Comparison of ENCODE assay signal across 17 cellular contexts in the genomic region with DNA sequence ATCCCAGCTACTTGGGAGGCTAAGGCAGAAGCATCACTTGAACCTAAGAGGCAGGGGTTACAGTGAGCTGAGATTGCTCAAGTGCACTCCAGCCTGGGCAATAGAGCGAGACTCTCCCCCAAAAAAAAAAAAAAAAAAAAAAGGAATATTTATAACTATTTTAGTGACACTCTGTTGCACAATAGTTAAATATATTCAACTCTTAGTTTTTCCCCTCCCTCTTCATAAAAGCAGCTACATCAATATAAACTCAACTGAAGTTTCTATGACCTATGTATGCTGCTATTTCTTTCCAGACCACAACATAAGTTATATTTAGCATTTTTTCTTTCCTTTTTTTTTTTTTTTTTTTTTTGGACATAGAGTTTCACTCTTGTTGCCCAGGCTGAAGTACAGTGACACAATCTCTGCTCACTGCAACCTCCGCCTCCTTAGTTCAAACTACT. TPM values are rescaled to one million over a fixed set of nuclear protein-coding genes. Genes with fewer than 3 reads are reported as not detected.
A peak's percentile ranks its signal among the peaks of the same experiment; 100 is the strongest.
DNase-seq lines count a peak whose midpoint lies in the region; ATAC-seq and TF ChIP-seq lines count a peak whose summit lies in the region.
"Had no signal": no experiment of that assay in that cellular context is flagged by ENCODE, and none has a peak within 500 bp of the region (broad histone marks: within the 10 kb centered on the region; RNA-seq: fewer than 3 reads in every experiment).

No MANE protein-coding gene starts in this region.

- no peak overlapping the region for H2BK120ac ChIP-seq in trophoblast cell (ENCODE audit: insufficient read depth, low read length, poor library complexity)

- ATAC-seq in GM18502 (IDR thresholded peaks at IDR 0.05; ENCODE audit: poor library complexity, unreplicated experiment), result no peak
- ATAC-seq: activated CD8-positive, alpha-beta memory T cell treated with anti-CD3 and anti-CD28 coated beads, Interleukin-2, amount 10 ng/mL, durations not matched to agents 7 days and 5 days had no signal

- DNase-seq in LHCN-M2 (ENCODE audit: low read depth) (peak; percentile 74), dedifferentiated amniotic fluid mesenchymal stem cell (ENCODE audit: extremely low spot score) (peak; percentile 74), trophoblast cell (no peak), DMS153 (lab: John Stamatoyannopoulos, UW) (no peak), NCI-H748 treated with DMSO at 0.1 percent for 48 hours (lab: John Stamatoyannopoulos, UW) (no peak), vagina (ENCODE audit: extremely low spot score in 2 of 2) (no peak)
- DNase-seq: activated CD8-positive, alpha-beta memory T cell treated with anti-CD3 and anti-CD28 coated beads, Interleukin-2, amount 10 ng/mL, durations not matched to agents 7 days and 5 days; activated naive CD8-positive, alpha-beta T cell treated with anti-CD3 and anti-CD28 coated beads for 36 hours; NCI-H146; NCI-H524; stimulated activated CD4-positive, alpha-beta T cell treated with anti-CD3 and anti-CD28 coated beads, Interleukin-4, amount 100 ng/mL, for 24 hours; stimulated activated naive CD4-positive, alpha-beta T cell treated with Interleukin-2 at 50 U/mL for 16 hours had no signal

- peak overlapping the region in 2 of 10 experiments; percentile 23 to 28; a peak in 2 of 20 replicates for H3K4me3 ChIP-seq in BLaER1 treated with 17β-estradiol and CSF1 and Interleukin-3, amounts not matched to agents 10 nM and 100 nM
- H3K4me3 ChIP-seq in trophoblast cell (ENCODE audit: low read depth, low read length) (no peak overlapping the region), vagina (no peak overlapping the region)

- H3K27me3 ChIP-seq in BLaER1 treated with 17β-estradiol and CSF1 and Interleukin-3, amounts not matched to agents 10 nM and 100 nM, result no peaks in the 10 kb centered on the region
- H3K27me3 ChIP-seq in trophoblast cell (ENCODE audit: insufficient read depth, low read length), result no peaks in the 10 kb centered on the region
- H3K27me3 ChIP-seq in vagina, result no peaks in the 10 kb centered on the region

- no peak for TF ChIP-seq POLR2A in vagina (IDR thresholded peaks at IDR 0.05)

- H4K8ac ChIP-seq in trophoblast cell (ENCODE audit: low read depth, low read length), result no peak overlapping the region

- peaks cover 62 to 86% (median 74%) of the 10 kb centered on the region in 10 experiments for H3K4me1 ChIP-seq in BLaER1 treated with 17β-estradiol and CSF1 and Interleukin-3, amounts not matched to agents 10 nM and 100 nM
- H3K4me1 ChIP-seq in trophoblast cell (ENCODE audit: control insufficient read depth in 1 of 2, insufficient read depth in 2 of 2, low read length in 2 of 2) (no peaks in the 10 kb centered on the region), vagina (peaks cover 77% of the 10 kb centered on the region)

- no peak overlapping the region for H2BK12ac ChIP-seq in trophoblast cell (ENCODE audit: low read length)

- peak overlapping the region; percentile 60 to 77 (median 74) for H3K4me2 ChIP-seq in BLaER1 treated with 17β-estradiol and CSF1 and Interleukin-3, amounts not matched to agents 10 nM and 100 nM
- no peak overlapping the region for H3K4me2 ChIP-seq in trophoblast cell (ENCODE audit: low read length)

- no peak overlapping the region for H3K23ac ChIP-seq in trophoblast cell (ENCODE audit: low read length)

- no peak overlapping the region for H4K12ac ChIP-seq in trophoblast cell (ENCODE audit: low read depth, low read length)

- peaks cover 19% of the 10 kb centered on the region for H3K79me2 ChIP-seq in trophoblast cell (ENCODE audit: control insufficient read depth, insufficient read depth, low read length, poor library complexity)

- no peak overlapping the region for H3K14ac ChIP-seq in trophoblast cell (ENCODE audit: low read length)

- H3K9ac ChIP-seq in BLaER1 treated with 17β-estradiol and CSF1 and Interleukin-3, amounts not matched to agents 10 nM and 100 nM, result peak overlapping the region; percentile 29 to 71 (median 58); a peak in 17 of 22 replicates
- no peak overlapping the region for H3K9ac ChIP-seq in trophoblast cell (ENCODE audit: low read length)

- peak overlapping the region; percentile 39 to 83 (median 78); a peak in 21 of 22 replicates for H3K27ac ChIP-seq in BLaER1 treated with 17β-estradiol and CSF1 and Interleukin-3, amounts not matched to agents 10 nM and 100 nM
- H3K27ac ChIP-seq in trophoblast cell (ENCODE audit: low read depth, low read length), result no peak overlapping the region
- no peak overlapping the region for H3K27ac ChIP-seq in vagina

- H3K18ac ChIP-seq in trophoblast cell (ENCODE audit: low read length), result no peak overlapping the region

- H4K91ac ChIP-seq in trophoblast cell (ENCODE audit: low read depth, low read length), result no peak overlapping the region

- intact Hi-C loops in vagina (cut with DNase I), result no loop called here

- H3K79me1 ChIP-seq in trophoblast cell (ENCODE audit: low read length), result no peaks in the 10 kb centered on the region

- no CpG with 5 or more reads among the region's 2 CpGs for WGBS in trophoblast cell (ENCODE audit: extremely low coverage, insufficient coverage, insufficient read length)

- H2AK5ac ChIP-seq in trophoblast cell (ENCODE audit: low read length), result no peak overlapping the region

- peak overlapping the region; percentile 83 for H3K4ac ChIP-seq in trophoblast cell (ENCODE audit: low read depth, low read length)

- peaks cover 90 to 100% (median 100%) of the 10 kb centered on the region in 11 experiments for H4K20me1 ChIP-seq in BLaER1 treated with 17β-estradiol and CSF1 and Interleukin-3, amounts not matched to agents 10 nM and 100 nM

- H3K9me3 ChIP-seq in BLaER1 treated with 17β-estradiol and CSF1 and Interleukin-3, amounts not matched to agents 10 nM and 100 nM (replicated peaks in 1 of 11), result 0 out of 22 replicates have a peak, but pooled peaks cover 0 to 3% (median 0%) of the 10 kb centered on the region in 11 experiments
- H3K9me3 ChIP-seq in trophoblast cell (ENCODE audit: insufficient read depth, low read depth, low read length) (no peaks in the 10 kb centered on the region), vagina (no peaks in the 10 kb centered on the region)

- no peak overlapping the region for H2AFZ ChIP-seq in trophoblast cell (ENCODE audit: insufficient read depth, low read length, poor library complexity)

- H2BK5ac ChIP-seq in trophoblast cell (ENCODE audit: low read depth, low read length, poor library complexity), result no peak overlapping the region

- H3K36me3 ChIP-seq in BLaER1 treated with 17β-estradiol and CSF1 and Interleukin-3, amounts not matched to agents 10 nM and 100 nM, result peaks cover 24 to 64% (median 56%) of the 10 kb centered on the region in 11 experiments; a peak in 21 of 22 replicates
- H3K36me3 ChIP-seq in trophoblast cell (ENCODE audit: control insufficient read depth in 1 of 2, insufficient read depth in 2 of 2, low read length in 2 of 2) (peaks cover 1 to 3% of the 10 kb centered on the region in 2 experiments), vagina (no peaks in the 10 kb centered on the region)

- no peak for TF ChIP-seq CTCF in vagina (IDR thresholded peaks at IDR 0.05)

RNA-seq across cellular contexts. Expression of a gene that starts 19.2 kb away (rescaled TPM):
- total RNA-seq in LHCN-M2 (2014; rRNA removed), result 39.8 and 47.5 TPM in 2 replicates
- polyA plus RNA-seq in LHCN-M2 (2012), result 20.0 TPM
- polyA plus RNA-seq in trophoblast cell (2013), result 61.5 and 66.2 TPM in 2 replicates
- 100 TPM for total RNA-seq in vagina

RNA-seq across cellular contexts. Expression of a gene that starts 31.7 kb away (rescaled TPM):
- 88.1 and 94.3 TPM in 2 replicates for total RNA-seq in LHCN-M2 (2014; rRNA removed)
- 70.4 TPM for polyA plus RNA-seq in LHCN-M2 (2012)
- polyA plus RNA-seq in trophoblast cell (2013), result 53.6 and 57.5 TPM in 2 replicates
- 68.5 TPM for total RNA-seq in vagina

RNA-seq across cellular contexts. Expression of a gene that starts 45.1 kb away (rescaled TPM):
- total RNA-seq in LHCN-M2 (2014; rRNA removed) (25.3 and 30.4 TPM in 2 replicates), vagina (14.7 TPM)
- 16.5 TPM for polyA plus RNA-seq in LHCN-M2 (2012)
- polyA plus RNA-seq in trophoblast cell (2013), result 6.7 TPM in 2 replicates

RNA-seq across cellular contexts. Expression of a gene that starts 45.2 kb away (rescaled TPM):
- 83.5 and 104 TPM in 2 replicates for total RNA-seq in LHCN-M2 (2014; rRNA removed)
- polyA plus RNA-seq in LHCN-M2 (2012), result 114 TPM
- polyA plus RNA-seq in trophoblast cell (2013), result 82.0 and 83.5 TPM in 2 replicates
- total RNA-seq in vagina, result 60.4 TPM

RNA-seq across cellular contexts. Expression of a gene that starts 52.8 kb away (rescaled TPM):
- not detected in 2 replicates for total RNA-seq in LHCN-M2 (2014; rRNA removed)
- polyA plus RNA-seq in LHCN-M2 (2012), result not detected
- 0.04 TPM in 1 of 2 replicates, not detected in the other for polyA plus RNA-seq in trophoblast cell (2013)
- not detected for total RNA-seq in vagina
- total RNA-seq: activated naive CD8-positive, alpha-beta T cell treated with anti-CD3 and anti-CD28 coated beads for 36 hours; glomerular endothelial cell; kidney epithelial cell; renal cortical epithelial cell had no signal

Comparison
In these comparisons a context has a peak if more than half of its experiments do, and no peak if none do; other contexts are left out.
1. H3K27ac ChIP-seq: peak in BLaER1 treated with 17β-estradiol and CSF1 and Interleukin-3, amounts not matched to agents 10 nM and 100 nM (11 of 11); none in trophoblast cell (single experiment) and vagina (single experiment).
2. DNase-seq: peak in LHCN-M2 (single experiment) and dedifferentiated amniotic fluid mesenchymal stem cell (single experiment); none in trophoblast cell (0 of 2), DMS153 (single experiment), NCI-H748 treated with DMSO at 0.1 percent for 48 hours (single experiment) and vagina (0 of 2).